Comparison of ENCODE assay signal across 18 cellular contexts in the genomic region with DNA sequence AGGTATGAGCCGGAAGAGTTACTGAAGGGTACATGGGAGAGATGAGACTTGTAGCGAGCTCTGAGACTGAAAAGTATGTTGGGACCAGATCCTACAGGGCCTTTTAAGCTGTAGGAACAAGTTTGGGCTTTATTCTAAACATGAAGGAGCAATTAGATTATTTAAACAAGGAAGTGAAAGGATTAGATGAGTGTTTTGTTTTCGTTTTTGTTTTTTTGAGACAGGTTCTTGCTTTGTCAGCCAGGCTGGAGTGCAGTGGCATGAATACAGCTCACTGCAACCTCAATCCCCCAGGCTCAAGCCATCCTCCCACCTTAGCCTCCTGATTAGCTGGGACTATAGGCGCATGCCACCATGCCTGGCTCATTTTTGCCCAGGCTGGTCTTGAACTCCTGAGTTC.
DNase-seq lines count a peak whose midpoint lies in the region; ATAC-seq lines count a peak whose summit lies in the region.
"Had no signal": no experiment of that assay in that cellular context is flagged by ENCODE, and none has a peak within 500 bp of the region (broad histone marks: within the 10 kb centered on the region; RNA-seq: fewer than 3 reads in every experiment).

No MANE protein-coding gene starts in this region.

- no peak overlapping the region for H3K27ac Mint-ChIP-seq in activated naive CD4-positive, alpha-beta T cell treated with anti-CD3 and anti-CD28 coated beads, Interleukin-2, amount 10 ng/mL, durations not matched to agents 7 days and 5 days
- H3K27ac Mint-ChIP-seq: naive thymus-derived CD4-positive, alpha-beta T cell had no signal

- no peaks in the 10 kb centered on the region for H3K4me1 Mint-ChIP-seq in activated naive CD4-positive, alpha-beta T cell treated with anti-CD3 and anti-CD28 coated beads, Interleukin-2, amount 10 ng/mL, durations not matched to agents 7 days and 5 days

- no peak overlapping the region for H3K4me3 Mint-ChIP-seq in activated naive CD4-positive, alpha-beta T cell treated with anti-CD3 and anti-CD28 coated beads, Interleukin-2, amount 10 ng/mL, durations not matched to agents 7 days and 5 days
- H3K4me3 Mint-ChIP-seq: naive thymus-derived CD4-positive, alpha-beta T cell had no signal

- CTCF ChIA-PET in activated naive CD4-positive, alpha-beta T cell treated with anti-CD3 and anti-CD28 coated beads, Interleukin-2, amount 10 ng/mL, durations not matched to agents 7 days and 5 days (lab: Charles Lee) = no interaction called here

- peaks cover 11% of the 10 kb centered on the region for H3K27me3 Mint-ChIP-seq in activated naive CD4-positive, alpha-beta T cell treated with anti-CD3 and anti-CD28 coated beads, Interleukin-2, amount 10 ng/mL, durations not matched to agents 7 days and 5 days

- H3K9me3 Mint-ChIP-seq in activated naive CD4-positive, alpha-beta T cell treated with anti-CD3 and anti-CD28 coated beads, Interleukin-2, amount 10 ng/mL, durations not matched to agents 7 days and 5 days = no peaks in the 10 kb centered on the region

- ATAC-seq in GM18498 (IDR thresholded peaks at IDR 0.05; ENCODE audit: unreplicated experiment) (peak; percentile 72), GM19324 (IDR thresholded peaks at IDR 0.05; ENCODE audit: low FRiP score, unreplicated experiment) (peak; percentile 71), HG02610 (IDR thresholded peaks at IDR 0.05; ENCODE audit: unreplicated experiment) (peak; percentile 64), HG03558 (IDR thresholded peaks at IDR 0.05; ENCODE audit: extremely low read depth, unreplicated experiment) (peak; percentile 62), GM21423 (IDR thresholded peaks at IDR 0.05; ENCODE audit: unreplicated experiment) (no peak)
- ATAC-seq: HepG2; lower lobe of right lung; naive thymus-derived CD4-positive, alpha-beta T cell; upper lobe of right lung had no signal

- no peaks in the 10 kb centered on the region for H3K36me3 Mint-ChIP-seq in activated naive CD4-positive, alpha-beta T cell treated with anti-CD3 and anti-CD28 coated beads, Interleukin-2, amount 10 ng/mL, durations not matched to agents 7 days and 5 days
- H3K36me3 Mint-ChIP-seq: naive thymus-derived CD4-positive, alpha-beta T cell had no signal

- DNase-seq in T-helper 9 cell = no peak
- no peak for DNase-seq in activated naive CD4-positive, alpha-beta T cell treated with anti-CD3 and anti-CD28 coated beads, Interleukin-2, amount 10 ng/mL, durations not matched to agents 7 days and 5 days
- DNase-seq in HuH-7 (ENCODE audit: low spot score) = no peak
- DNase-seq: activated CD4-positive, CD25-positive, alpha-beta regulatory T cell; activated gamma-delta T cell treated with Interleukin-2 at 50 U/mL for 16 hours; anterior cingulate cortex; lower lobe of right lung; naive thymus-derived CD4-positive, alpha-beta T cell; NCI-H2107; stimulated activated naive CD4-positive, alpha-beta T cell; T-helper 1 cell; upper lobe of right lung had no signal
